ENCODE assay signal across 8 cellular contexts in the genomic region with DNA sequence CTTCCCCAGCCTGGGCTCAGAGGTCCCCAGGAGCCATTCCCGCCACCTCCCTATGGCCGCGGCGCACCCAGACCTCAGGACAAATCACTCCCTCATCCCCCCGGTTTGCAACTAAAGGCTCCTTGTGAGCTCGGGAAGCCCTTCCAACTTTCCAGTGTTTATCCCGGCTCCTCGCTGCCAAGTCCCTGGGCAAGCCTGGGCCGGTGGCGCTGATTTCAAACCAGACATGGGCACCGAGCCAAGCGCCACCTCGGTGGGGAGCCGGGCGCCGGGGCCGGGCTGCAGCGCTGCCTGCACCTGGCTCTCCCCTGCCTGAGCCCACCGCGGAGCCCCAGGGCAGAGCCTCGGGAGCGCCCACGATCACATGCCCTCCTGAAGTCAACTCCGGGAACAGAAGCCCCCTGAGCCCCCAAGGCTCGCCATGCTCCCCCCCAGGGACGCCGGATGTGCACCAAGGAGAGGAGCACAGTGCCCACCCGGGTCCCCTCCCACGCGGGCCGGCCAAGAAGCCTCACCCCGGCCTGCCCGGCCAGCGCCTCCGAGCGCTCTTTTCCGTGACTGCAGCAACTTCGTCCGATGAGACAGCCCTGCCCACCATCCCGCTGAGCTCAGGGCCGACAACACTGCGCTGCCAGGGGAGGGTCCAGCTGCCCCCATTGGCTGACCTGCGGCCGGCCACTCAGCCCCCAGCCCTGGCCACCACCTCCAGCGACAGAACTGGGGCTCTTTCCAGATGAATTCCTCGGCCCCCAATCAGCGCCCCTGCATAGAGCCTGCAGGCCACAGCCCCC. TPM values are rescaled to one million over a fixed set of nuclear protein-coding genes. Genes with fewer than 3 reads are reported as not detected.
A peak's percentile ranks its signal among the peaks of the same experiment; 100 is the strongest.
DNase-seq lines count a peak whose midpoint lies in the region; ATAC-seq lines count a peak whose summit lies in the region.

No MANE protein-coding gene starts in this region.

- DNase-seq in NCI-H1436 (lab: John Stamatoyannopoulos, UW), result peak; percentile 84
- no peak for DNase-seq in NCI-H1436 treated with DMSO at 0.1 percent for 48 hours (lab: John Stamatoyannopoulos, UW)
- DNase-seq in anterior cingulate cortex (lab: John Stamatoyannopoulos, UW), result peak in 57 of 58 donors; percentile 16 to 87 (median 70)
- DNase-seq in right cardiac atrium, result peak; percentile 79 to 93 (median 92)
- no peak for DNase-seq in skeletal muscle cell (ENCODE audit: low read depth)
- no peak for DNase-seq in activated CD4-positive, alpha-beta T cell treated with anti-CD3 and anti-CD28 coated beads for 48 hours
- DNase-seq in OCI-M1 (lab: John Stamatoyannopoulos, UW), result no peak

- H3K4me1 ChIP-seq in right cardiac atrium (ENCODE audit: control insufficient read depth, insufficient read depth, low read length), result peaks cover 28% of the 10 kb centered on the region

- ATAC-seq in right cardiac atrium (peak; percentile 20 to 34), HG02852 (IDR thresholded peaks at IDR 0.05; ENCODE audit: unreplicated experiment) (no peak)

- no peaks in the 10 kb centered on the region for H3K9me3 ChIP-seq in right cardiac atrium (ENCODE audit: control insufficient read depth, low read length)

- WGBS in right cardiac atrium, result 9% methylated on average over 47 of the region's 47 CpGs

- H3K27ac ChIP-seq in right cardiac atrium (ENCODE audit: low read length), result peak overlapping the region; percentile 100

- H3K4me3 ChIP-seq in right cardiac atrium (ENCODE audit: low read length) (peak overlapping the region; percentile 31), skeletal muscle cell (ENCODE audit: low read depth, low read length) (peak overlapping the region; percentile 64)

- intact Hi-C loops in right cardiac atrium (cut with DNase I), result loop anchor here in 2 of 4 donors (5.0 to 10.0 kb wide), 4 partner anchors 50 to 250 kb away; a partner anchor contains a TSS

- no peaks in the 10 kb centered on the region for H3K27me3 ChIP-seq in right cardiac atrium (ENCODE audit: control insufficient read depth, insufficient read depth)

RNA-seq across cellular contexts. Expression of a gene that starts 50.0 kb away (rescaled TPM):
- 100 to 1,000 TPM; 137 to 166 (median 146) TPM for total RNA-seq in right cardiac atrium
- 66.4 TPM for polyA plus RNA-seq in right cardiac atrium

Comparison
In these comparisons a context has a peak if more than half of its experiments do, and no peak if none do; other contexts are left out.
1. DNase-seq: peak in NCI-H1436 (single experiment), anterior cingulate cortex (57 of 58) and right cardiac atrium (3 of 3); none in NCI-H1436 treated with DMSO at 0.1 percent for 48 hours (single experiment), skeletal muscle cell (single experiment), activated CD4-positive, alpha-beta T cell treated with anti-CD3 and anti-CD28 coated beads for 48 hours (single experiment) and OCI-M1 (single experiment).